Comparison of ENCODE assay signal across 10 cellular contexts in the genomic region with DNA sequence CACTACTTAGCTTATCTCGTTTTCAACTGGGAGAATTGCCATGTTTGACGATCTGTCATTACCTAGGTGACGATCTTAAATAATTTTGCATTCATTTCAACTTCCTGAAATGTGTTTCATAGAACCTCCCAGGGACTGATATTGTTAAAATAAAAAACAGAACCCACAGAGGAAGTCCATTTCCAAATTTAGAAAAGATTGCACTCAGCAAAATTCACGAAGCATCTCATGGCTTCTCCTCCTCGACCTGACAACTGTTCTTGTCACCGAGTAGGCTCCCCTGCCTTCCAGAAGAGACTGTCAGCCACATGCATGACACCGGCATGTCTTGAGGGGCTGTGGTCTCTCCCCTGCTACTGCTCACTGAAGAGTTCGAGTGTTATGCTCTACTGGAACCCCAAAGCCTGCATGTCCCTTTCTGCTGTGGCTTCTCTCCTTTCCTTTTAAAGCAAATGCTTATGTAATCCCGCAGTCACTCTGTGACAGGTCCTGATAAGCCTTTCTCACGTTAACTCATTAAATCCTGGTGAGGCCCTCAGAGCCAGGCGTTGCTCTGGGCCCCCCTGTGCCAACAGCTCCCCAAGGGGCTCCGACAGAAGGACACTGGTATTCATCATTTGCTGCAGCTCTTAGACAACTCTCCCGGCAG. TPM values are rescaled to one million over a fixed set of nuclear protein-coding genes. Genes with fewer than 3 reads are reported as not detected.
DNase-seq lines count a peak whose midpoint lies in the region; ATAC-seq, FAIRE-seq and TF ChIP-seq lines count a peak whose summit lies in the region.
"Had no signal": no experiment of that assay in that cellular context is flagged by ENCODE, and none has a peak within 500 bp of the region (broad histone marks: within the 10 kb centered on the region; RNA-seq: fewer than 3 reads in every experiment).

No MANE protein-coding gene starts in this region.

- ATAC-seq in activated CD4-positive, alpha-beta T cell treated with anti-CD3 and anti-CD28 coated beads for 36 hours = peak; percentile 27
- ATAC-seq in K562 = peak; percentile 75

- no TSS peak for BruUV-seq in K562 (replicated peaks; lab: Mats Ljungman, UMichigan)

- H3K4me3 ChIP-seq in KMS-11 (IDR thresholded peaks at IDR 0.05; ENCODE audit: insufficient read depth, low read depth, low read length) = no peak overlapping the region
- H3K4me3 ChIP-seq in K562 = no peak overlapping the region
- no peak overlapping the region for H3K4me3 ChIP-seq in smooth muscle cell

- H3K79me2 ChIP-seq in KMS-11 (ENCODE audit: insufficient read depth, low read depth) (no peaks in the 10 kb centered on the region), K562 (ENCODE audit: control insufficient read depth, insufficient read depth, low read length) (no peaks in the 10 kb centered on the region), smooth muscle cell (ENCODE audit: low read depth) (no peaks in the 10 kb centered on the region)

- no peak overlapping the region for H3K27ac Mint-ChIP-seq in activated CD4-positive, alpha-beta T cell treated with anti-CD3 and anti-CD28 coated beads for 36 hours

- no peaks in the 10 kb centered on the region for H3K9me3 Mint-ChIP-seq in activated CD4-positive, alpha-beta T cell treated with anti-CD3 and anti-CD28 coated beads for 36 hours (ENCODE audit: low read depth)

- H3K36me3 Mint-ChIP-seq in activated CD4-positive, alpha-beta T cell treated with anti-CD3 and anti-CD28 coated beads for 36 hours (ENCODE audit: low read depth) = no peaks in the 10 kb centered on the region

- DNase-seq in activated CD4-positive, alpha-beta T cell treated with anti-CD3 and anti-CD28 coated beads for 36 hours = no peak
- DNase-seq in activated CD4-positive, alpha-beta T cell treated with anti-CD3 and anti-CD28 coated beads for 4 hours = no peak
- DNase-seq in K562 (ENCODE audit: extremely low read depth in 1 of 4, low spot score in 3 of 4) = peak in 2 of 4 experiments; percentile 28 to 48
- no peak for DNase-seq in smooth muscle cell (lab: John Stamatoyannopoulos, UW; ENCODE audit: unreplicated experiment)
- no peak for DNase-seq in effector CD4-positive, alpha-beta T cell
- DNase-seq in activated effector memory CD4-positive, alpha-beta T cell treated with Interleukin-2 at 50 U/mL for 16 hours = no peak
- DNase-seq in stimulated activated naive CD4-positive, alpha-beta T cell (lab: John Stamatoyannopoulos, UW) = no peak
- DNase-seq: midbrain had no signal

- no peak overlapping the region for H3K27ac ChIP-seq in KMS-11
- no peak overlapping the region for H3K27ac ChIP-seq in K562 (ENCODE audit: extremely low read depth, low read depth, low read length)
- H3K27ac ChIP-seq in smooth muscle cell (ENCODE audit: low read depth) = no peak overlapping the region

- H3F3A ChIP-seq in smooth muscle cell (ENCODE audit: low read depth) = no peaks in the 10 kb centered on the region

- H3K4me1 ChIP-seq in KMS-11 (ENCODE audit: low read depth, poor library complexity, severe bottlenecking) (peaks cover 8% of the 10 kb centered on the region), K562 (replicated peaks in 1 of 2; ENCODE audit: control insufficient read depth in 2 of 2, insufficient read depth in 2 of 2, low read length in 2 of 2) (peaks cover 13 to 22% of the 10 kb centered on the region in 2 experiments), smooth muscle cell (ENCODE audit: low read depth) (peaks cover 15% of the 10 kb centered on the region)

- H3K27me3 Mint-ChIP-seq in activated CD4-positive, alpha-beta T cell treated with anti-CD3 and anti-CD28 coated beads for 36 hours = peaks cover 14% of the 10 kb centered on the region

- TF ChIP-seq POLR2A in K562 (conservative IDR thresholded peaks at IDR 0.05) = no peak

- peak overlapping the region; percentile 17 for H2AFZ ChIP-seq in KMS-11 (ENCODE audit: low read depth)
- no peak overlapping the region for H2AFZ ChIP-seq in K562 (ENCODE audit: low read depth, low read length)
- no peak overlapping the region for H2AFZ ChIP-seq in smooth muscle cell (ENCODE audit: low read depth)

- H3K36me3 ChIP-seq in KMS-11 (ENCODE audit: insufficient read depth) = no peaks in the 10 kb centered on the region
- no peaks in the 10 kb centered on the region for H3K36me3 ChIP-seq in K562 (ENCODE audit: control insufficient read depth, insufficient read depth, low read length)
- H3K36me3 ChIP-seq in smooth muscle cell (ENCODE audit: low read depth) = no peaks in the 10 kb centered on the region

- FAIRE-seq in K562 (lab: Jason Lieb, UNC) = peak; percentile 46
- FAIRE-seq: TTC549 had no signal

- no peak for TF ChIP-seq CTCF in KMS-11 (conservative IDR thresholded peaks at IDR 0.05; ENCODE audit: low read depth, low read length)
- no peak for TF ChIP-seq CTCF in K562 (IDR thresholded peaks at IDR 0.05 in 2 of 3, conservative IDR thresholded peaks at IDR 0.05 in 1 of 3; ENCODE audit: insufficient read depth in 2 of 3, low read depth in 1 of 3, low read length in 3 of 3)
- no peak for TF ChIP-seq CTCF in smooth muscle cell (IDR thresholded peaks at IDR 0.05; ENCODE audit: borderline replicate concordance, insufficient read depth, poor library complexity, severe bottlenecking)

- CTCF ChIA-PET in activated CD4-positive, alpha-beta T cell treated with anti-CD3 and anti-CD28 coated beads for 36 hours (lab: Charles Lee) = interaction anchor here (0.6 to 0.9 kb wide), 2 partner anchors 13 to 327 kb away, joined by 3 to 4 read pairs; no protein-coding TSS in a partner anchor
- CTCF ChIA-PET in K562 (lab: Yijun Ruan, JAX; ENCODE audit: low intra/inter-chr PET ratio) = no interaction called here

- peaks cover 12% of the 10 kb centered on the region for H3K4me1 Mint-ChIP-seq in activated CD4-positive, alpha-beta T cell treated with anti-CD3 and anti-CD28 coated beads for 36 hours

- H3K9me1 ChIP-seq in K562 (ENCODE audit: control insufficient read depth, insufficient read depth, low read length) = peaks cover 3% of the 10 kb centered on the region

- H3K9me3 ChIP-seq in K562 (replicated peaks; ENCODE audit: control insufficient read depth, insufficient read depth, low read depth, low read length) (no peaks in the 10 kb centered on the region), smooth muscle cell (replicated peaks; ENCODE audit: low read depth) (no peaks in the 10 kb centered on the region)

- H3K9ac ChIP-seq in KMS-11 = no peak overlapping the region
- no peak overlapping the region for H3K9ac ChIP-seq in K562 (ENCODE audit: insufficient read depth in 1 of 2, low read depth in 2 of 2, low read length in 2 of 2)
- no peak overlapping the region for H3K9ac ChIP-seq in smooth muscle cell (ENCODE audit: low read depth)

- TF ChIP-seq EP300 in K562 (IDR thresholded peaks at IDR 0.05; ENCODE audit: low read length) = no peak

- intact Hi-C loops in activated CD4-positive, alpha-beta T cell treated with anti-CD3 and anti-CD28 coated beads for 36 hours (cut with DNase I, micrococcal nuclease) = no loop called here
- intact Hi-C loops in K562 (cut with micrococcal nuclease) = no loop called here

- WGBS in K562 (ENCODE audit: insufficient coverage, low coverage, missing lambda C conversion rate) = under 1% methylated on average over 13 of the region's 13 CpGs
- WGBS in smooth muscle cell (ENCODE audit: low lambda C conversion rate) = 42% methylated on average over 13 of the region's 13 CpGs

- in situ Hi-C loops in K562 (cut with MboI) = no loop called here

- no peak overlapping the region for H3K4me3 Mint-ChIP-seq in activated CD4-positive, alpha-beta T cell treated with anti-CD3 and anti-CD28 coated beads for 36 hours

- H4K20me1 ChIP-seq in KMS-11 (ENCODE audit: insufficient read depth) (no peaks in the 10 kb centered on the region), K562 (replicated peaks; ENCODE audit: control insufficient read depth, insufficient read depth, low read length) (0 out of 2 replicates have a peak, but pooled peaks cover 3% of the 10 kb centered on the region), smooth muscle cell (ENCODE audit: low read depth) (no peaks in the 10 kb centered on the region)

- no peaks in the 10 kb centered on the region for H3K27me3 ChIP-seq in KMS-11 (ENCODE audit: insufficient read depth, low read depth)
- H3K27me3 ChIP-seq in K562 (ENCODE audit: control insufficient read depth in 2 of 2, insufficient read depth in 2 of 2, low read length in 2 of 2) = peaks cover 14 to 57% of the 10 kb centered on the region in 2 experiments; a peak in 4 of 5 replicates
- no peaks in the 10 kb centered on the region for H3K27me3 ChIP-seq in smooth muscle cell (ENCODE audit: low read depth)

- no peak; a peak in 2 of 4 replicates for TF ChIP-seq RAD21 in K562 (CRISPR knock-in tag; conservative IDR thresholded peaks at IDR 0.05 in 1 of 2, IDR thresholded peaks at IDR 0.05 in 1 of 2)

- POLR2A ChIA-PET in activated CD4-positive, alpha-beta T cell treated with anti-CD3 and anti-CD28 coated beads for 36 hours (lab: Charles Lee) = no interaction called here
- POLR2A ChIA-PET in K562 (lab: Yijun Ruan, JAX) = interaction anchor here (0.7 to 0.8 kb wide), 2 partner anchors 23 to 35 kb away, joined by 3 to 4 read pairs; no protein-coding TSS in a partner anchor

- H3K4me2 ChIP-seq in KMS-11 (no peak overlapping the region; the same call in 1 of the 2 replicates), K562 (ENCODE audit: insufficient read depth, low read length) (peak overlapping the region; percentile 60), smooth muscle cell (peak overlapping the region; percentile 39)

TF ChIP-seq in K562, 482 proteins besides CTCF, POLR2A, EP300 and RAD21 (continues in another document):
- peak; percentile 71; the same call in 1 of the 2 replicates for TF ChIP-seq L3MBTL2 (IDR thresholded peaks at IDR 0.05)

RNA-seq across cellular contexts. Expression of a gene that starts 26.8 kb away (rescaled TPM):
- total RNA-seq in activated CD4-positive, alpha-beta T cell treated with anti-CD3 and anti-CD28 coated beads for 36 hours = 1 to 10 TPM; 4.6 to 4.9 TPM
- total RNA-seq in K562 (2011; cell fraction: chromatin; rRNA removed; ENCODE audit: low replicate concordance) = 1.3 and 1.7 TPM in 2 replicates
- 1.5 and 1.6 TPM in 2 replicates for total RNA-seq in K562 (2011; cell fraction: nucleolus; rRNA removed)
- 1.5 and 1.7 TPM in 2 replicates for total RNA-seq in K562 (2011; cell fraction: nucleoplasm; rRNA removed)
- total RNA-seq in K562 (2014; rRNA removed) (0.45 and 0.53 TPM in 2 replicates), K562 (2014; rRNA removed; fragmentation: Illumina TruSeq; extraction: Trizol) (0.38 and 0.40 TPM in 2 replicates), K562 (2015; rRNA removed; fragmentation: Illumina TruSeq; extraction: Trizol) (1.5 TPM in 2 replicates), K562 (2021) (1.3 and 1.7 TPM in 2 replicates), smooth muscle cell (2.2 TPM in 2 replicates)
- polyA plus RNA-seq in K562 (2011; rRNA removed) (0.08 and 0.17 TPM in 2 replicates), K562 (2014; fragmentation: Illumina TruSeq; extraction: Trizol) (0.43 and 0.54 TPM in 2 replicates), K562 (2014; fragmentation: Nextera tagmentation; extraction: Ambion mirVana) (under 1 TPM; 0.10 to 0.17 TPM), K562 (2014; rRNA removed) (0.16 and 0.33 TPM in 2 replicates), smooth muscle cell (1.1 and 1.2 TPM in 2 replicates)
- 0.15 and 0.21 TPM in 2 replicates for polyA plus RNA-seq in K562 (2011; cell fraction: cytosol; rRNA removed)
- polyA plus RNA-seq in K562 (2011; cell fraction: nucleus; rRNA removed) = 0.24 and 0.44 TPM in 2 replicates
- polyA plus RNA-seq in K562 (2012) = 1.5 and 3.9 TPM in 2 replicates
- 0.36 and 0.67 TPM in 2 replicates for polyA minus RNA-seq in K562 (2011; rRNA and poly(A)+ RNA removed)
- polyA minus RNA-seq in K562 (2011; cell fraction: cytosol; rRNA and poly(A)+ RNA removed) = 0.36 and 1.2 TPM in 2 replicates
- 0.78 and 0.81 TPM in 2 replicates for polyA minus RNA-seq in K562 (2011; cell fraction: nucleus; rRNA and poly(A)+ RNA removed)
